Comparison of ENCODE assay signal across 14 cellular contexts in genomic region chr4:1219553-1219950, GRCh38. TPM values are rescaled to one million over a fixed set of nuclear protein-coding genes. Genes with fewer than 3 reads are reported as not detected.
DNase-seq lines count a peak whose midpoint lies in the region; ATAC-seq, FAIRE-seq and TF ChIP-seq lines count a peak whose summit lies in the region.
"Had no signal": no experiment of that assay in that cellular context is flagged by ENCODE, and none has a peak within 500 bp of the region (broad histone marks: within the 10 kb centered on the region; RNA-seq: fewer than 3 reads in every experiment).

No MANE protein-coding gene starts in this region.

- peaks cover 11 to 29% of the 10 kb centered on the region in 2 donors for H3K36me3 Mint-ChIP-seq in activated naive CD4-positive, alpha-beta T cell treated with anti-CD3 and anti-CD28 coated beads, Interleukin-2, amount 50 U/mL, for 72 hours

- H3K4me3 ChIP-seq in SK-N-MC, result no peak overlapping the region
- no peak overlapping the region for H3K4me3 ChIP-seq in esophagus squamous epithelium
- H3K4me3 ChIP-seq in subcutaneous abdominal adipose tissue (ENCODE audit: low read depth in 1 of 5, low read length in 5 of 5), result no peak overlapping the region

- H3K9ac ChIP-seq in SK-N-MC (ENCODE audit: insufficient read length), result no peak overlapping the region
- no peak overlapping the region for H3K9ac ChIP-seq in subcutaneous abdominal adipose tissue (ENCODE audit: low read length in 5 of 5)

- 0 out of 2 replicates have a peak overlapping the region, but pooled peaks have one; percentile 46 for H3K27ac ChIP-seq in SK-N-MC
- H3K27ac ChIP-seq in esophagus squamous epithelium, result peak overlapping the region; percentile 60 to 83 (median 76)
- peak overlapping the region; percentile 40 for H3K27ac ChIP-seq in subcutaneous abdominal adipose tissue (ENCODE audit: low read depth, low read length)
- H3K27ac ChIP-seq: brain microvascular endothelial cell, VCaP had no signal

- H3K9me3 ChIP-seq in SK-N-MC (ENCODE audit: low read depth, low read length) (no peaks in the 10 kb centered on the region), esophagus squamous epithelium (no peaks in the 10 kb centered on the region), subcutaneous abdominal adipose tissue (ENCODE audit: control insufficient read depth in 5 of 5, low read length in 5 of 5) (no peaks in the 10 kb centered on the region)

- no peak for FAIRE-seq in frontal cortex (lab: Jason Lieb, UNC)
- FAIRE-seq: keratinocyte had no signal

- 38 to 66% methylated on average over 7 of the region's 7 CpGs for WGBS in esophagus squamous epithelium, 2 donors

- H3K27me3 ChIP-seq in esophagus squamous epithelium, result no peaks in the 10 kb centered on the region
- H3K27me3 ChIP-seq in subcutaneous abdominal adipose tissue (ENCODE audit: control insufficient read depth in 5 of 5, insufficient read depth in 4 of 5, low read length in 5 of 5), result no peaks in the 10 kb centered on the region
- H3K27me3 ChIP-seq: brain microvascular endothelial cell had no signal

- H3K4me1 ChIP-seq in esophagus squamous epithelium (peaks cover 57 to 100% (median 88%) of the 10 kb centered on the region in 3 donors), subcutaneous abdominal adipose tissue (ENCODE audit: control insufficient read depth in 5 of 5, insufficient read depth in 5 of 5, low read length in 5 of 5) (peaks cover 0 to 42% (median 24%) of the 10 kb centered on the region in 5 donors)

- H3K27ac Mint-ChIP-seq in activated naive CD4-positive, alpha-beta T cell treated with anti-CD3 and anti-CD28 coated beads, Interleukin-2, amount 50 U/mL, for 72 hours, result peak overlapping the region; percentile 63 to 85

- peaks cover 36% of the 10 kb centered on the region for H3K36me3 ChIP-seq in SK-N-MC (ENCODE audit: insufficient read depth, low read length)
- H3K36me3 ChIP-seq in esophagus squamous epithelium, result peaks cover 12 to 68% (median 30%) of the 10 kb centered on the region in 3 donors
- H3K36me3 ChIP-seq in subcutaneous abdominal adipose tissue (ENCODE audit: control insufficient read depth in 5 of 5, insufficient read depth in 5 of 5, low read length in 5 of 5), result peaks cover 0 to 72% (median 56%) of the 10 kb centered on the region in 5 donors

- TF ChIP-seq CTCF in esophagus squamous epithelium (IDR thresholded peaks at IDR 0.05), result no peak

- H3K9me3 Mint-ChIP-seq in activated naive CD4-positive, alpha-beta T cell treated with anti-CD3 and anti-CD28 coated beads, Interleukin-2, amount 50 U/mL, for 72 hours, result no peaks in the 10 kb centered on the region

- intact Hi-C loops in esophagus squamous epithelium (cut with DNase I), result no loop called here

- no peak for ATAC-seq in activated naive CD4-positive, alpha-beta T cell treated with anti-CD3 and anti-CD28 coated beads, Interleukin-2, amount 50 U/mL, for 72 hours
- no peak for ATAC-seq in GM21526 (IDR thresholded peaks at IDR 0.05; ENCODE audit: low FRiP score, unreplicated experiment)

- TF ChIP-seq POLR2A in esophagus squamous epithelium (IDR thresholded peaks at IDR 0.05), result no peak

- no peak for DNase-seq in activated naive CD4-positive, alpha-beta T cell treated with anti-CD3 and anti-CD28 coated beads, Interleukin-2, amount 50 U/mL, for 72 hours (ENCODE audit: low spot score in 2 of 2)
- no peak for DNase-seq in activated naive CD4-positive, alpha-beta T cell treated with anti-CD3 and anti-CD28 coated beads, Interleukin-2, amount 50 U/mL, for 16 hours
- DNase-seq in SK-N-MC (ENCODE audit: low read depth, low spot score), result no peak
- no peak for DNase-seq in esophagus squamous epithelium (lab: John Stamatoyannopoulos, UW)
- no peak for DNase-seq in frontal cortex (ENCODE audit: low spot score in 2 of 2)
- DNase-seq in activated effector memory CD4-positive, alpha-beta T cell treated with Interleukin-2 at 50 U/mL for 16 hours, result no peak
- DNase-seq: brain microvascular endothelial cell; effector memory CD4-positive, alpha-beta T cell; midbrain; stimulated activated CD4-positive, alpha-beta T cell treated with anti-CD3 and anti-CD28 coated beads, Interleukin-12 subunit alpha, Interleukin-12 subunit beta, amount 100 ng/mL, for 4 hours had no signal

RNA-seq across cellular contexts. Expression of gene CTBP1, which starts 29.4 kb away (rescaled TPM):
- total RNA-seq in activated naive CD4-positive, alpha-beta T cell treated with anti-CD3 and anti-CD28 coated beads, Interleukin-2, amount 50 U/mL, for 72 hours, result 100 to 1,000 TPM in 1 of 2 donors, 10 to 100 TPM in 1; 74.7 to 177 TPM
- total RNA-seq in esophagus squamous epithelium (100 to 1,000 TPM in 3 of 4 donors, 10 to 100 TPM in 1; 72.2 to 121 (median 113) TPM), frontal cortex (224 TPM)

RNA-seq across cellular contexts. Expression of gene SPON2, which starts 47.2 kb away (rescaled TPM):
- 10 to 100 TPM in 1 of 2 donors, 1 to 10 TPM in 1; 7.0 to 17.4 TPM for total RNA-seq in activated naive CD4-positive, alpha-beta T cell treated with anti-CD3 and anti-CD28 coated beads, Interleukin-2, amount 50 U/mL, for 72 hours
- total RNA-seq in esophagus squamous epithelium, result 10 to 100 TPM; 14.5 to 53.4 (median 21.3) TPM
- 6.1 TPM for total RNA-seq in frontal cortex
